In genomic region chr15:72783563-72784232, GRCh38 we compare ENCODE assay signal across 8 cellular contexts. TPM values are rescaled to one million over a fixed set of nuclear protein-coding genes. Genes with fewer than 3 reads are reported as not detected.
A peak's percentile ranks its signal among the peaks of the same experiment; 100 is the strongest.
DNase-seq lines count a peak whose midpoint lies in the region; ATAC-seq, FAIRE-seq and TF ChIP-seq lines count a peak whose summit lies in the region.

ADPGK (minus strand) TSS chr15:72783758; CDS start chr15:72783691, 67 bp downstream.

- H3K27ac ChIP-seq in pancreas: peak within 1 kb of the TSS; percentile 76 to 94 (median 88)
- peak within 1 kb of the TSS; percentile 87 to 95 (median 89) for H3K27ac ChIP-seq in thyroid gland

- peaks cover 10 to 24% (median 13%) of the 10 kb centered on the region in 3 donors for H3K4me1 ChIP-seq in pancreas
- peaks cover 5 to 18% of the 10 kb centered on the region in 2 donors for H3K4me1 ChIP-seq in thyroid gland

- ATAC-seq in HG02763 (IDR thresholded peaks at IDR 0.05; ENCODE audit: unreplicated experiment) (peak; percentile 76), Right ventricle myocardium inferior (peak; percentile 97), pancreas (peak; percentile 93 to 96 (median 94))

- intact Hi-C loops in Right ventricle myocardium inferior (cut with DNase I): loop anchor here (5.0 to 10.0 kb wide), 3 partner anchors 269 to 491 kb away; partner anchors contain the start of gene NEO1
- intact Hi-C loops in pancreas (cut with DNase I): loop anchor here in 1 of 3 donors (10.0 kb wide), 1 partner anchor 291 kb away; no protein-coding TSS in a partner anchor
- intact Hi-C loops in thyroid gland (cut with DNase I): loop anchor here (5.0 kb wide), 1 partner anchor 299 kb away; no protein-coding TSS in a partner anchor

- 0 to 1% methylated on average over 53 to 64 of the region's 64 CpGs for WGBS in pancreas, 2 donors
- 0 to 1% methylated on average over 18 to 55 of the region's 64 CpGs for WGBS in thyroid gland, 2 donors

- peak; percentile 80 for DNase-seq in NCI-H1417 treated with DMSO at 0.1 percent for 48 hours (lab: John Stamatoyannopoulos, UW)
- peak; percentile 83 to 98 for DNase-seq in SW 1271 (lab: John Stamatoyannopoulos, UW)
- peak; percentile 85 for DNase-seq in activated naive CD8-positive, alpha-beta T cell treated with anti-CD3 and anti-CD28 coated beads, Interleukin-2, amount 50 U/mL, for 16 hours (ENCODE audit: low read depth, low spot score)
- DNase-seq in Right ventricle myocardium inferior (ENCODE audit: missing footprints): peak; percentile 95
- peak; percentile 87 to 99 (median 95) for DNase-seq in pancreas
- DNase-seq in thyroid gland: peak; percentile 92 to 93

- H3K4me3 ChIP-seq in GM12875 (ENCODE audit: low read depth, low read length) (peak within 1 kb of the TSS; percentile 100), pancreas (peak within 1 kb of the TSS; percentile 75 to 100 (median 95)), thyroid gland (replicated peaks in 1 of 3) (peak within 1 kb of the TSS; percentile 84 to 95 (median 89))

- H3K36me3 ChIP-seq in pancreas (no peaks in the 10 kb centered on the region), thyroid gland (no peaks in the 10 kb centered on the region)

- H3K9me3 ChIP-seq in pancreas (no peaks in the 10 kb centered on the region), thyroid gland (no peaks in the 10 kb centered on the region)

- FAIRE-seq in pancreas (lab: Jason Lieb, UNC): no peak

- TF ChIP-seq CTCF in GM12875 (IDR thresholded peaks at IDR 0.05; ENCODE audit: borderline replicate concordance, insufficient read depth, low read depth, low read length): no peak
- TF ChIP-seq CTCF in pancreas (IDR thresholded peaks at IDR 0.05): no peak
- peak in 2 of 6 experiments; percentile 9 to 37 for TF ChIP-seq CTCF in thyroid gland (IDR thresholded peaks at IDR 0.05)

- H3K27me3 ChIP-seq in pancreas (no peaks in the 10 kb centered on the region), thyroid gland (no peaks in the 10 kb centered on the region)

- peak in 1 of 2 donors; percentile 85 for TF ChIP-seq POLR2A in thyroid gland (IDR thresholded peaks at IDR 0.05)

RNA-seq across cellular contexts. Expression of gene ADPGK, which starts in this region (rescaled TPM):
- total RNA-seq in Right ventricle myocardium inferior (11.4 TPM), pancreas (10 to 100 TPM; 22.9 to 32.9 (median 25.6) TPM), thyroid gland (10 to 100 TPM; 53.0 to 74.6 (median 61.7) TPM)
- polyA plus RNA-seq in pancreas: 10 to 100 TPM; 32.6 to 43.3 TPM

Comparison
In these comparisons a context has a peak if more than half of its experiments do, and no peak if none do; other contexts are left out.
1. Peak in every context shown above with its lines: DNase-seq, ATAC-seq, H3K4me3 ChIP-seq and H3K27ac ChIP-seq.